17 cellular contexts compared by ENCODE assay signal in genomic region chr3:40908612-40909011, GRCh38.
DNase-seq lines count a peak whose midpoint lies in the region; ATAC-seq and TF ChIP-seq lines count a peak whose summit lies in the region.
"Had no signal": no experiment of that assay in that cellular context is flagged by ENCODE, and none has a peak within 500 bp of the region (broad histone marks: within the 10 kb centered on the region; RNA-seq: fewer than 3 reads in every experiment).

No MANE protein-coding gene starts in this region.

- no peaks in the 10 kb centered on the region; the same call in 1 of the 2 replicates for H3K27me3 Mint-ChIP-seq in WTC11 (ENCODE audit: low read depth)

- no peaks in the 10 kb centered on the region for H3K79me2 ChIP-seq in trophoblast cell (ENCODE audit: control insufficient read depth, insufficient read depth, low read length, poor library complexity)

- H3K9me3 ChIP-seq in iPS-20b (ENCODE audit: insufficient read depth, low read depth, low read length) = no peaks in the 10 kb centered on the region
- H3K9me3 ChIP-seq in trophoblast cell (ENCODE audit: insufficient read depth, low read depth, low read length) = no peaks in the 10 kb centered on the region
- no peaks in the 10 kb centered on the region for H3K9me3 ChIP-seq in mucosa of descending colon
- H3K9me3 ChIP-seq: SJSA1 had no signal

- H3K4ac ChIP-seq in trophoblast cell (ENCODE audit: low read depth, low read length) = no peak overlapping the region

- H3K4me3 Mint-ChIP-seq in WTC11 = peak overlapping the region; percentile 88
- H3K4me3 Mint-ChIP-seq: CD4-positive, alpha-beta T cell had no signal

- intact Hi-C loops in mucosa of descending colon (cut with DNase I, micrococcal nuclease) = no loop called here

- TF ChIP-seq CTCF in WTC11 (IDR thresholded peaks at IDR 0.05) = no peak
- no peak for TF ChIP-seq CTCF in mucosa of descending colon (IDR thresholded peaks at IDR 0.05)

- no peak overlapping the region for H4K91ac ChIP-seq in trophoblast cell (ENCODE audit: low read depth, low read length)

- no CpG with 5 or more reads among the region's 3 CpGs for WGBS in trophoblast cell (ENCODE audit: extremely low coverage, insufficient coverage, insufficient read length)

- H3K18ac ChIP-seq in trophoblast cell (ENCODE audit: low read length) = no peak overlapping the region

- no peak overlapping the region for H4K12ac ChIP-seq in trophoblast cell (ENCODE audit: low read depth, low read length)

- peaks cover 8% of the 10 kb centered on the region for H3K4me1 Mint-ChIP-seq in WTC11

- no peaks in the 10 kb centered on the region for H3K27me3 ChIP-seq in H7 (ENCODE audit: control insufficient read depth, insufficient read depth, low read length)
- H3K27me3 ChIP-seq in iPS-20b (ENCODE audit: insufficient read depth, low read length) = no peaks in the 10 kb centered on the region
- H3K27me3 ChIP-seq in trophoblast cell (ENCODE audit: insufficient read depth, low read length) = no peaks in the 10 kb centered on the region
- H3K27me3 ChIP-seq: SJSA1 had no signal

- ATAC-seq in WTC11 = no peak
- no peak for ATAC-seq in mucosa of descending colon

- H2AFZ ChIP-seq in trophoblast cell (ENCODE audit: insufficient read depth, low read length, poor library complexity) = no peak overlapping the region

- no peaks in the 10 kb centered on the region for H3K79me1 ChIP-seq in trophoblast cell (ENCODE audit: low read length)

- DNase-seq in H7 (peak; percentile 16), WTC11 (ENCODE audit: low spot score) (no peak), trophoblast cell (peak in 1 of 2 donors; percentile 12), NCI-H2081 (lab: John Stamatoyannopoulos, UW) (no peak), mucosa of descending colon (no peak)
- no peak for DNase-seq in stimulated activated CD8-positive, alpha-beta memory T cell treated with anti-CD3 and anti-CD28 coated beads, Interleukin-4, amount 100 ng/mL, for 48 hours
- DNase-seq: AML-193; Calu3; CD4-positive, alpha-beta T cell; Karpas-422; MM.1S; NCI-H1105; NCI-H1694 treated with DMSO at 0.1 percent for 48 hours; NCI-H446; NCI-H82 had no signal

- no peak overlapping the region for H3K9ac ChIP-seq in iPS-20b (ENCODE audit: low read depth, low read length)
- no peak overlapping the region for H3K9ac ChIP-seq in trophoblast cell (ENCODE audit: low read length)

- H3K23ac ChIP-seq in trophoblast cell (ENCODE audit: low read length) = no peak overlapping the region

- no peak overlapping the region for H3K14ac ChIP-seq in trophoblast cell (ENCODE audit: low read length)

- CTCF ChIA-PET in WTC11 (lab: Charles Lee) = interaction anchor here (0.6 kb wide), 2 partner anchors 404 to 530 kb away, joined by 3 read pairs; no protein-coding TSS in a partner anchor

- H3K4me3 ChIP-seq in H7 (ENCODE audit: insufficient read depth, low read depth, low read length) = peak overlapping the region; percentile 45
- H3K4me3 ChIP-seq in iPS-20b (ENCODE audit: low read length) = peak overlapping the region; percentile 57
- no peak overlapping the region for H3K4me3 ChIP-seq in trophoblast cell (ENCODE audit: low read depth, low read length)
- H3K4me3 ChIP-seq in mucosa of descending colon = no peak overlapping the region
- H3K4me3 ChIP-seq: SJSA1 had no signal

- no peak overlapping the region for H2AK5ac ChIP-seq in trophoblast cell (ENCODE audit: low read length)

- H3K36me3 ChIP-seq in H7 (replicated peaks; ENCODE audit: control insufficient read depth, insufficient read depth, low read length) (no peaks in the 10 kb centered on the region), iPS-20b (ENCODE audit: insufficient read depth, low read depth, low read length) (no peaks in the 10 kb centered on the region), trophoblast cell (ENCODE audit: control insufficient read depth in 1 of 2, insufficient read depth in 2 of 2, low read length in 2 of 2) (no peaks in the 10 kb centered on the region), mucosa of descending colon (ENCODE audit: low read depth) (no peaks in the 10 kb centered on the region)
- H3K36me3 ChIP-seq: SJSA1 had no signal

- no peak overlapping the region for H3K4me2 ChIP-seq in trophoblast cell (ENCODE audit: low read length)

- H3K9me3 Mint-ChIP-seq in WTC11 = peaks cover 5% of the 10 kb centered on the region; the same call in 1 of the 2 replicates
- H3K9me3 Mint-ChIP-seq: CD4-positive, alpha-beta T cell had no signal

- POLR2A ChIA-PET in WTC11 (lab: Charles Lee) = no interaction called here

- H2BK12ac ChIP-seq in trophoblast cell (ENCODE audit: low read length) = peak overlapping the region; percentile 36

- H3K27ac Mint-ChIP-seq in WTC11 = no peak overlapping the region
- H3K27ac Mint-ChIP-seq: CD4-positive, alpha-beta T cell had no signal

- no peak overlapping the region for H4K8ac ChIP-seq in trophoblast cell (ENCODE audit: low read depth, low read length)

- no peaks in the 10 kb centered on the region for H3K36me3 Mint-ChIP-seq in WTC11

- H3K4me1 ChIP-seq in iPS-20b (ENCODE audit: insufficient read depth, low read length) (no peaks in the 10 kb centered on the region), trophoblast cell (ENCODE audit: control insufficient read depth in 1 of 2, insufficient read depth in 2 of 2, low read length in 2 of 2) (peaks cover 0 to 2% of the 10 kb centered on the region in 2 experiments), mucosa of descending colon (ENCODE audit: low read depth) (peaks cover 8% of the 10 kb centered on the region)
- H3K4me1 ChIP-seq: SJSA1 had no signal

- H2BK120ac ChIP-seq in trophoblast cell (ENCODE audit: insufficient read depth, low read length, poor library complexity) = no peak overlapping the region

- no peak overlapping the region for H2BK5ac ChIP-seq in trophoblast cell (ENCODE audit: low read depth, low read length, poor library complexity)

- H3K27ac ChIP-seq in iPS-20b (ENCODE audit: low read length) = no peak overlapping the region
- no peak overlapping the region for H3K27ac ChIP-seq in trophoblast cell (ENCODE audit: low read depth, low read length)
- H3K27ac ChIP-seq: SJSA1 had no signal

TF ChIP-seq in WTC11, 78 proteins besides CTCF, POLR2A, EP300 and RAD21:
- TF ChIP-seq CDX4 (CRISPR knock-in tag; IDR thresholded peaks at IDR 0.05; ENCODE audit: borderline replicate concordance) (no peak), RORB (CRISPR knock-in tag; IDR thresholded peaks at IDR 0.05) (no peak), ZSCAN18 (CRISPR knock-in tag; IDR thresholded peaks at IDR 0.05) (no peak), MXD4 (CRISPR knock-in tag; IDR thresholded peaks at IDR 0.05; ENCODE audit: borderline replicate concordance) (no peak), NR3C1 (CRISPR knock-in tag; conservative IDR thresholded peaks at IDR 0.05; ENCODE audit: low read depth) (no peak)

Comparison
In these comparisons a context has a peak if more than half of its experiments do, and no peak if none do; other contexts are left out.
1. H3K4me3 ChIP-seq: peak in H7 (single experiment) and iPS-20b (single experiment); none in trophoblast cell (single experiment) and mucosa of descending colon (single experiment).